17 cellular contexts compared by ENCODE assay signal in the genomic region with DNA sequence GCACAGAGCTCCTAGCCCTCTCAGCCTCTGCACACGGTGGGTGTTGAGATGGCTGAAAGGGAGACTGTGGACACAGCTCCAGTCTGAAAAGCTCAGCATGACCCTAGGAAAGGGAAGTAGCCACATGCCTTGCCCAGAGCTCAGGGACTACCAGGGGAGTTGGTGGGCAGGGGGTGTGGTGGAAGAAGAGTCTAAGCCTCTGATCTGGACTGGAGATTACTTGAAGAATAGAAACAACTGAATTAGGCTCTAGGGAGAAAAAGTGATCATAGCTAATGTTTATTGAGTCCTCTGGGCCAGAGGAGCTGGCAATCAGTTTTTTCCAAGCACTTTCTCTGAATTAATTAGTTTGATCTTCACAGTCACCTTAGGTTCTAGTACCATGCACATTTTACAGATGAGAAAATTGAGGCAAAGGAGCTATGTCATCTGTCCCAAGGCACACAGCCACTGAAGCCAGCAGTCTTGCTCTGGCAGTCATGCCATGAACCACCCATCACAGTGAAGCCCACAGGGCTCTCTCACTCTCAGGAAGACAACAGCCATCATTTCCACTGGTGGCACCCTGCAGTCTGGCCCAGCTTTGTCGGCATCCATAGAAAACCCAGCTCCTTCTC. TPM values are rescaled to one million over a fixed set of nuclear protein-coding genes. Genes with fewer than 3 reads are reported as not detected.
A peak's percentile ranks its signal among the peaks of the same experiment; 100 is the strongest.
DNase-seq lines count a peak whose midpoint lies in the region; FAIRE-seq and TF ChIP-seq lines count a peak whose summit lies in the region.
"Had no signal": no experiment of that assay in that cellular context is flagged by ENCODE, and none has a peak within 500 bp of the region (broad histone marks: within the 10 kb centered on the region; RNA-seq: fewer than 3 reads in every experiment).

No MANE protein-coding gene starts in this region.

- H3K4me3 ChIP-seq in hepatocyte = no peak overlapping the region
- H3K4me3 ChIP-seq in smooth muscle cell = no peak overlapping the region
- H3K4me3 ChIP-seq: pancreas had no signal

- H3K4me1 ChIP-seq in hepatocyte (ENCODE audit: insufficient read depth) (peaks cover 43% of the 10 kb centered on the region), smooth muscle cell (ENCODE audit: low read depth) (peaks cover 15% of the 10 kb centered on the region)
- H3K4me1 ChIP-seq: pancreas had no signal

- H3K4me2 ChIP-seq in hepatocyte = peak overlapping the region; percentile 56
- no peak overlapping the region for H3K4me2 ChIP-seq in smooth muscle cell

- H3F3A ChIP-seq in smooth muscle cell (ENCODE audit: low read depth) = no peaks in the 10 kb centered on the region

- WGBS in hepatocyte (ENCODE audit: low lambda C conversion rate, missing lambda C conversion rate) = 63% methylated on average over 2 of the region's 2 CpGs
- WGBS in smooth muscle cell (ENCODE audit: low lambda C conversion rate) = 74% methylated on average over 2 of the region's 2 CpGs

- no peaks in the 10 kb centered on the region for H4K20me1 ChIP-seq in hepatocyte (ENCODE audit: insufficient read depth, poor library complexity, severe bottlenecking)
- H4K20me1 ChIP-seq in smooth muscle cell (ENCODE audit: low read depth) = no peaks in the 10 kb centered on the region

- H3K9ac ChIP-seq in smooth muscle cell (ENCODE audit: low read depth) = no peak overlapping the region

- no peak for TF ChIP-seq POLR2A in GM12891 (IDR thresholded peaks at IDR 0.05; ENCODE audit: low read depth, low read length)

- no peaks in the 10 kb centered on the region for H3K36me3 ChIP-seq in hepatocyte (replicated peaks; ENCODE audit: insufficient read depth, low read depth)
- H3K36me3 ChIP-seq in smooth muscle cell (ENCODE audit: low read depth) = no peaks in the 10 kb centered on the region
- H3K36me3 ChIP-seq: pancreas had no signal

- no peak overlapping the region for H2AFZ ChIP-seq in hepatocyte
- H2AFZ ChIP-seq in smooth muscle cell (ENCODE audit: low read depth) = no peak overlapping the region

- H3K9me2 ChIP-seq in hepatocyte (replicated peaks; ENCODE audit: insufficient read depth) = no peaks in the 10 kb centered on the region

- no peaks in the 10 kb centered on the region for H3K27me3 ChIP-seq in hepatocyte
- no peaks in the 10 kb centered on the region for H3K27me3 ChIP-seq in smooth muscle cell (ENCODE audit: low read depth)
- H3K27me3 ChIP-seq: pancreas had no signal

- peaks cover 78% of the 10 kb centered on the region for H3K79me2 ChIP-seq in hepatocyte
- peaks cover 10% of the 10 kb centered on the region for H3K79me2 ChIP-seq in smooth muscle cell (ENCODE audit: low read depth)

- H3K9me3 ChIP-seq in hepatocyte (ENCODE audit: low read depth) (no peaks in the 10 kb centered on the region), smooth muscle cell (replicated peaks; ENCODE audit: low read depth) (no peaks in the 10 kb centered on the region)
- H3K9me3 ChIP-seq: pancreas had no signal

- FAIRE-seq in GM12891 (lab: Jason Lieb, UNC) = peak; percentile 23
- FAIRE-seq: islet of Langerhans, pancreas had no signal

- TF ChIP-seq CTCF in hepatocyte (IDR thresholded peaks at IDR 0.05; ENCODE audit: poor library complexity) (no peak), smooth muscle cell (IDR thresholded peaks at IDR 0.05; ENCODE audit: borderline replicate concordance, insufficient read depth, poor library complexity, severe bottlenecking) (no peak)

- DNase-seq in GM12891 (ENCODE audit: insufficient read length, low spot score) (no peak), RPMI8226 (peak; percentile 23), hepatocyte (ENCODE audit: low spot score) (no peak), smooth muscle cell (lab: John Stamatoyannopoulos, UW; ENCODE audit: unreplicated experiment) (no peak), ACHN (no peak), A172 (ENCODE audit: low spot score) (no peak)
- DNase-seq in stimulated activated CD4-positive, alpha-beta T cell treated with anti-CD3 and anti-CD28 coated beads, Interleukin-1b, Interleukin-23, amount 100 ng/mL, for 48 hours = no peak
- no peak for DNase-seq in stimulated activated naive CD4-positive, alpha-beta T cell (lab: John Stamatoyannopoulos, UW)
- DNase-seq: activated CD8-positive, alpha-beta memory T cell treated with anti-CD3 and anti-CD28 coated beads for 24 hours; erythroblast; head of caudate nucleus; KBM-7; PC-3; stimulated activated CD4-positive, alpha-beta T cell treated with anti-CD3 and anti-CD28 coated beads, Interleukin-12 subunit alpha, Interleukin-12 subunit beta, amount 100 ng/mL, for 4 hours had no signal

- H3K27ac ChIP-seq in hepatocyte (peak overlapping the region; percentile 90), smooth muscle cell (ENCODE audit: low read depth) (peak overlapping the region; percentile 42)

- in situ Hi-C loops in ACHN (cut with HindIII; ENCODE audit: low pct_ligation_motif_present, low pct_unique_long_range_greater_than_20kb, low sequenced_read_pairs) = no loop called here

TF ChIP-seq in GM12891, 5 proteins besides CTCF, POLR2A, EP300 and RAD21:
- no peak for TF ChIP-seq TAF1 (IDR thresholded peaks at IDR 0.05; ENCODE audit: low read depth, low read length)
- no peak for TF ChIP-seq POLR2AphosphoS5 (IDR thresholded peaks at IDR 0.05; ENCODE audit: low read depth, low read length)
- TF ChIP-seq SPI1 (IDR thresholded peaks at IDR 0.05; ENCODE audit: low read depth, low read length) = no peak
- no peak for TF ChIP-seq POU2F2 (IDR thresholded peaks at IDR 0.05; ENCODE audit: low read depth, low read length)
- TF ChIP-seq PAX5 (IDR thresholded peaks at IDR 0.05; ENCODE audit: insufficient read depth, low read length, severe bottlenecking) = no peak

RNA-seq across cellular contexts. Expression of a gene that starts 10.3 kb away (rescaled TPM):
- 25.5 TPM for polyA plus RNA-seq in GM12891 (2012; ENCODE audit: low read depth, missing spikeins)
- total RNA-seq in hepatocyte (92.3 and 108 TPM in 2 replicates), smooth muscle cell (61.0 and 81.1 TPM in 2 replicates)
- polyA plus RNA-seq in hepatocyte (84.1 and 107 TPM in 2 replicates), smooth muscle cell (88.1 and 110 TPM in 2 replicates)
- 241 and 257 TPM in 2 replicates for total RNA-seq in A172 (2014; rRNA removed; shearing (Covaris generic))
- total RNA-seq: mononuclear cell had no signal
